ENCODE assay signal across 16 cellular contexts in the genomic region with DNA sequence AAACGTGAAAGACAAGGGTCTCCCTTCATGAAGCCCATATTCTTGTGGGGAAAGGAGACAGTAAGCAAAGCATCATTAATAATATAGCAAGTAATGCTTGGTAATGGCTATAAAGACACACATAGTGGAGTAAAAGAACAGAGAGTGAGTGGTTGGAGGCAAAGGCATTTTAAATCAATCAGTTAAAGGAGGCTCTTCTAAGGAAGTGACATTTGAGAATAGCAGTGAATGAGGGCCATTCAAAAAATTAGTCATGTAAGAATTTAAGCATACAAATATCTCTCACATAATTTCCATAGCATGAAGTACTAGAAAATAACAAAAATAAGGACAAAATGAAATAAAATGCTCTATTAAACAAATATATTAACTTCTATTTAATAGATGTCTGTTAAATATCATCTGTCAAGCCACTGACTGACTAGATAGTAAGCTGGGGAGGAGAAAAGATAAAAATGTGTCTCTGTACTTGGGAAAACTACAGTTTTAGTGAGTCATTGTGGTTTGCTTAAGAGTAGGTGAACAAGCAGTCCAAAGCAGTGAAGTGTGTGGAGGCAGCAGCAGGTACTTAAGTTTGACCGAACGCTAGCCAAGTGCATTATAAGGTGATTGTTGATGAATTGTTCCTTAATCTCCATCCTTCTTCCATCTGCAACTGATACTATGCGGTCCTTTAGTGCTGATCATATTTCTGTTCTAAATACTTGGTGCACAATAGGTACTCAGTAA.
DNase-seq lines count a peak whose midpoint lies in the region; ATAC-seq, FAIRE-seq and TF ChIP-seq lines count a peak whose summit lies in the region.
"Had no signal": no experiment of that assay in that cellular context is flagged by ENCODE, and none has a peak within 500 bp of the region (broad histone marks: within the 10 kb centered on the region; RNA-seq: fewer than 3 reads in every experiment).

No MANE protein-coding gene starts in this region.

- no peaks in the 10 kb centered on the region for H3K36me3 ChIP-seq in SK-N-SH (replicated peaks in 1 of 2; ENCODE audit: control insufficient read depth in 1 of 2, insufficient read depth in 2 of 2, low read length in 1 of 2)
- H3K36me3 ChIP-seq: left ventricle myocardium inferior had no signal

- H3K9ac ChIP-seq in SK-N-SH: no peak overlapping the region

- CTCF ChIA-PET in SK-N-SH (lab: Yijun Ruan, JAX): no interaction called here

- H3K4me1 ChIP-seq in SK-N-SH (ENCODE audit: control insufficient read depth in 1 of 2, insufficient read depth in 2 of 2, low read depth in 1 of 2, low read length in 1 of 2): peaks cover 0 to 6% of the 10 kb centered on the region in 2 experiments; a peak in 2 of 4 replicates
- H3K4me1 ChIP-seq: A549, left ventricle myocardium inferior had no signal

- H3K4me3 ChIP-seq in SK-N-SH (ENCODE audit: low read depth in 2 of 2, low read length in 1 of 2): no peak overlapping the region
- H3K4me3 ChIP-seq: A549, left ventricle myocardium inferior had no signal

- H3K4me2 ChIP-seq in SK-N-SH: no peak overlapping the region
- H3K4me2 ChIP-seq: A549 had no signal

- 51% methylated on average over 4 of the region's 4 CpGs for WGBS in SK-N-SH (ENCODE audit: low lambda C conversion rate)

- no peak for TF ChIP-seq CTCF in SK-N-SH (IDR thresholded peaks at IDR 0.05)

- H3K9me2 ChIP-seq in SK-N-SH: 0 out of 2 replicates have a peak, but pooled peaks cover 3% of the 10 kb centered on the region

- H4K20me1 ChIP-seq in SK-N-SH (ENCODE audit: insufficient read depth): no peaks in the 10 kb centered on the region

- ATAC-seq in HG02973 (IDR thresholded peaks at IDR 0.05; ENCODE audit: unreplicated experiment) (no peak), HG03520 (IDR thresholded peaks at IDR 0.05; ENCODE audit: unreplicated experiment) (no peak)
- ATAC-seq: A549 had no signal

- TF ChIP-seq RAD21 in SK-N-SH (IDR thresholded peaks at IDR 0.05; ENCODE audit: low read length): no peak

- no peak for TF ChIP-seq EP300 in SK-N-SH (IDR thresholded peaks at IDR 0.05; ENCODE audit: borderline replicate concordance in 1 of 2, low read depth in 1 of 2, low read length in 1 of 2)

- no peaks in the 10 kb centered on the region for H3K9me3 ChIP-seq in SK-N-SH
- H3K9me3 ChIP-seq: A549, left ventricle myocardium inferior had no signal

- H3K27me3 ChIP-seq in SK-N-SH (ENCODE audit: insufficient read depth): no peaks in the 10 kb centered on the region

- FAIRE-seq in urothelium cell line (lab: Jason Lieb, UNC): no peak
- FAIRE-seq: A549 had no signal

- H3K27ac ChIP-seq in SK-N-SH (ENCODE audit: low read depth in 2 of 2, low read length in 1 of 2): no peak overlapping the region
- H3K27ac ChIP-seq: A549, epithelial cell of prostate, left ventricle myocardium inferior had no signal

- H2AFZ ChIP-seq in SK-N-SH (ENCODE audit: low read depth): no peak overlapping the region

- H3K79me2 ChIP-seq in SK-N-SH (ENCODE audit: insufficient read depth): no peaks in the 10 kb centered on the region

- H3F3A ChIP-seq in SK-N-SH (replicated peaks; ENCODE audit: insufficient read depth): no peaks in the 10 kb centered on the region

- DNase-seq in NCI-H82 (lab: John Stamatoyannopoulos, UW) (peak; percentile 6), NCI-H82 treated with DMSO at 0.1 percent for 48 hours (lab: John Stamatoyannopoulos, UW; ENCODE audit: unreplicated experiment) (no peak), SK-N-SH (no peak), glomerular visceral epithelial cell (ENCODE audit: extremely low spot score) (peak; percentile 74), urothelium cell line (ENCODE audit: low spot score) (peak; percentile 47), GOT3 (lab: John Stamatoyannopoulos, UW) (no peak)
- DNase-seq: activated CD4-positive, alpha-beta T cell treated with anti-CD3 and anti-CD28 coated beads for 1 hour; activated CD8-positive, alpha-beta memory T cell treated with anti-CD3 and anti-CD28 coated beads, Interleukin-2, amount 50 U/mL, for 48 hours; CD4-positive, alpha-beta T cell; left ventricle myocardium inferior; naive B cell; retina had no signal

- POLR2A ChIA-PET in SK-N-SH (lab: Yijun Ruan, JAX): no interaction called here

TF ChIP-seq in SK-N-SH, 30 proteins besides CTCF, POLR2A, EP300 and RAD21:
- no peak for TF ChIP-seq FOXJ3 (CRISPR knock-in tag; IDR thresholded peaks at IDR 0.05)
- no peak for TF ChIP-seq NRF1 (IDR thresholded peaks at IDR 0.05; ENCODE audit: low read depth, low read length)
- TF ChIP-seq FOSL2 (IDR thresholded peaks at IDR 0.05; ENCODE audit: borderline replicate concordance, low read depth): peak; percentile 53; the same call in 1 of the 2 replicates
- no peak for TF ChIP-seq ELF1 (IDR thresholded peaks at IDR 0.05)
- peak; percentile 40; the same call in 1 of the 2 replicates for TF ChIP-seq PBX3 (IDR thresholded peaks at IDR 0.05)
- TF ChIP-seq, protein P1, sequence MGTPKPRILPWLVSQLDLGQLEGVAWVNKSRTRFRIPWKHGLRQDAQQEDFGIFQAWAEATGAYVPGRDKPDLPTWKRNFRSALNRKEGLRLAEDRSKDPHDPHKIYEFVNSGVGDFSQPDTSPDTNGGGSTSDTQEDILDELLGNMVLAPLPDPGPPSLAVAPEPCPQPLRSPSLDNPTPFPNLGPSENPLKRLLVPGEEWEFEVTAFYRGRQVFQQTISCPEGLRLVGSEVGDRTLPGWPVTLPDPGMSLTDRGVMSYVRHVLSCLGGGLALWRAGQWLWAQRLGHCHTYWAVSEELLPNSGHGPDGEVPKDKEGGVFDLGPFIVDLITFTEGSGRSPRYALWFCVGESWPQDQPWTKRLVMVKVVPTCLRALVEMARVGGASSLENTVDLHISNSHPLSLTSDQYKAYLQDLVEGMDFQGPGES (IDR thresholded peaks at IDR 0.05; ENCODE audit: low read depth, low read length): no peak
- no peak for TF ChIP-seq JUND (IDR thresholded peaks at IDR 0.05)
- TF ChIP-seq GABPA (IDR thresholded peaks at IDR 0.05; ENCODE audit: low read depth): no peak
- TF ChIP-seq TCF12 (IDR thresholded peaks at IDR 0.05): peak; percentile 64; the same call in 1 of the 2 replicates
TF ChIP-seq in SK-N-SH: peak in this region for 3.

Comparison
In these comparisons a context has a peak if more than half of its experiments do, and no peak if none do; other contexts are left out.
1. DNase-seq: peak in NCI-H82 (single experiment), glomerular visceral epithelial cell (single experiment) and urothelium cell line (single experiment); none in NCI-H82 treated with DMSO at 0.1 percent for 48 hours (single experiment), SK-N-SH (single experiment) and GOT3 (single experiment).